ENCODE assay signal across 10 cellular contexts in the genomic region with DNA sequence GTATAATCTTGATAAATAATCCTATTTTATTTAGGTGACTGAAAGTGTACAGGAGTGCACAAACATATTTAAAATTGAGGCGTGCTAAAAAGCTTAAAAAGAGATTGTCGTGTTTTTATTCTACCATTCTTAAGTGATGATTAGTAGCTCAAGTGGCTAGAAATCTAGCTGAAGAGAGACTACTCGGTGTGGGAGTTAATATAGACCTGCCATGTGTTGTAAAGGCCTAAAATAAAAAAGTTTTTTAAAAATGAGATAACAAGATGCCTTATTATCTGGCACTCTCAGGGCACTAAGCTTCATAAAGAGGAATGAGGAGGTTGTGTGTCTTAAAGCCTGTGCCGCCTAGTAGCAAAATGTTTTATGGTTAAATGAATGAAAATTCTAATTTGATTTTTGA. TPM values are rescaled to one million over a fixed set of nuclear protein-coding genes. Genes with fewer than 3 reads are reported as not detected.
DNase-seq lines count a peak whose midpoint lies in the region; ATAC-seq and TF ChIP-seq lines count a peak whose summit lies in the region.
"Had no signal": no experiment of that assay in that cellular context is flagged by ENCODE, and none has a peak within 500 bp of the region (broad histone marks: within the 10 kb centered on the region; RNA-seq: fewer than 3 reads in every experiment).

No MANE protein-coding gene starts in this region.

- H3K36me3 ChIP-seq in cardiac muscle cell = no peaks in the 10 kb centered on the region
- no peaks in the 10 kb centered on the region for H3K36me3 ChIP-seq in uterus

- ATAC-seq in Right ventricle myocardium superior (ENCODE audit: poor library complexity) = no peak
- ATAC-seq in memory B cell (ENCODE audit: low read depth) = no peak
- ATAC-seq in GM19455 (IDR thresholded peaks at IDR 0.05; ENCODE audit: unreplicated experiment) = no peak
- no peak for ATAC-seq in HG03139 (IDR thresholded peaks at IDR 0.05; ENCODE audit: unreplicated experiment)

- H3K9me3 ChIP-seq in cardiac muscle cell (ENCODE audit: low read depth) = no peaks in the 10 kb centered on the region
- H3K9me3 ChIP-seq in uterus = no peaks in the 10 kb centered on the region

- no peaks in the 10 kb centered on the region for H3K9me3 Mint-ChIP-seq in memory B cell

- H3K4me3 Mint-ChIP-seq in memory B cell = peak overlapping the region; percentile 96

- H3K36me3 Mint-ChIP-seq in memory B cell = peaks cover 7% of the 10 kb centered on the region

- H3K4me1 Mint-ChIP-seq in memory B cell = peaks cover 28% of the 10 kb centered on the region

- peak overlapping the region; percentile 92 for H3K27ac Mint-ChIP-seq in memory B cell

- H3K27me3 ChIP-seq in cardiac muscle cell (no peaks in the 10 kb centered on the region), uterus (no peaks in the 10 kb centered on the region)

- TF ChIP-seq POLR2A in uterus (IDR thresholded peaks at IDR 0.05) = no peak

- peak overlapping the region; percentile 80 for H3K4me3 ChIP-seq in cardiac muscle cell
- H3K4me3 ChIP-seq in uterus = peak overlapping the region; percentile 81 to 89

- H3K27me3 Mint-ChIP-seq in memory B cell = no peaks in the 10 kb centered on the region

- intact Hi-C loops in Right ventricle myocardium superior (cut with DNase I) = loop anchor here (10.0 kb wide), 1 partner anchor 51 kb away; no protein-coding TSS in a partner anchor
- intact Hi-C loops in uterus (cut with DNase I; ENCODE audit: low total_unique reads) = no loop called here

- DNase-seq in cardiac muscle cell (ENCODE audit: low read depth in 1 of 2, low spot score in 1 of 2) (peak in 1 of 2 donors; percentile 9), Right ventricle myocardium superior (no peak), astrocyte of the hippocampus (ENCODE audit: low read depth, low spot score) (peak; percentile 5), memory B cell (ENCODE audit: low spot score in 2 of 2) (no peak), uterus (no peak), iPS-NIHi11 (ENCODE audit: low spot score) (no peak)
- DNase-seq: cerebellar nuclear complex, GF-D8 had no signal

- H3K4me1 ChIP-seq in cardiac muscle cell (ENCODE audit: low read depth) = no peaks in the 10 kb centered on the region
- peaks cover under 1 to 4% of the 10 kb centered on the region in 2 donors for H3K4me1 ChIP-seq in uterus

- H3K27ac ChIP-seq in cardiac muscle cell (peak overlapping the region; percentile 99), uterus (peak overlapping the region; percentile 96 to 97)

- TF ChIP-seq CTCF in cardiac muscle cell (IDR thresholded peaks at IDR 0.05; ENCODE audit: low read depth, low read length) (no peak), uterus (IDR thresholded peaks at IDR 0.05) (no peak)

RNA-seq across cellular contexts. Expression of gene CAPZA2, which starts 1.7 kb away (rescaled TPM):
- total RNA-seq in cardiac muscle cell = 117 and 150 TPM in 2 replicates
- 348 and 371 TPM in 2 replicates for polyA plus RNA-seq in cardiac muscle cell
- total RNA-seq in Right ventricle myocardium superior = 344 TPM
- 100 to 1,000 TPM; 142 to 467 (median 219) TPM for total RNA-seq in uterus
